Comparison of ENCODE assay signal across 10 cellular contexts in genomic region chr12:64877363-64878004, GRCh38. TPM values are rescaled to one million over a fixed set of nuclear protein-coding genes. Genes with fewer than 3 reads are reported as not detected.
DNase-seq lines count a peak whose midpoint lies in the region; ATAC-seq and TF ChIP-seq lines count a peak whose summit lies in the region.
"Had no signal": no experiment of that assay in that cellular context is flagged by ENCODE, and none has a peak within 500 bp of the region (broad histone marks: within the 10 kb centered on the region; RNA-seq: fewer than 3 reads in every experiment).

No MANE protein-coding gene starts in this region.

- no peak overlapping the region for H3K9ac ChIP-seq in Loucy (ENCODE audit: low read depth, low read length, poor library complexity, severe bottlenecking)

- no peak for TF ChIP-seq POLR2A in ovary (IDR thresholded peaks at IDR 0.05)

- H3K27me3 ChIP-seq in Loucy (ENCODE audit: insufficient read depth, low read length, poor library complexity, severe bottlenecking) (no peaks in the 10 kb centered on the region), ovary (no peaks in the 10 kb centered on the region)

- peak; percentile 87 for ATAC-seq in GM18499 (IDR thresholded peaks at IDR 0.05; ENCODE audit: insufficient read depth, unreplicated experiment)
- ATAC-seq in GM19452 (IDR thresholded peaks at IDR 0.05; ENCODE audit: unreplicated experiment): peak; percentile 67
- peak; percentile 92 for ATAC-seq in HG02885 (IDR thresholded peaks at IDR 0.05; ENCODE audit: poor library complexity, unreplicated experiment)
- ATAC-seq in GM19397 (IDR thresholded peaks at IDR 0.05; ENCODE audit: unreplicated experiment): no peak

- WGBS in ovary, 3 donors: 68 to 82% (median 82%) methylated on average over 3 of the region's 3 CpGs

- no peaks in the 10 kb centered on the region for H3K9me2 ChIP-seq in Loucy (replicated peaks; ENCODE audit: low read depth, low read length)

- intact Hi-C loops in ovary (cut with DNase I): no loop called here

- H3K9me3 ChIP-seq in Loucy (ENCODE audit: insufficient read depth, low read depth, low read length) (no peaks in the 10 kb centered on the region), ovary (no peaks in the 10 kb centered on the region)

- peak overlapping the region; percentile 2 for H3K4me2 ChIP-seq in Loucy (ENCODE audit: low read depth, low read length, poor library complexity, severe bottlenecking)

- H3K4me3 ChIP-seq in Loucy (ENCODE audit: low read length, poor library complexity, severe bottlenecking) (no peak overlapping the region), ovary (no peak overlapping the region)

- H4K20me1 ChIP-seq in Loucy (ENCODE audit: insufficient read depth, low read length, poor library complexity, severe bottlenecking): no peaks in the 10 kb centered on the region

- no peak overlapping the region for H2AFZ ChIP-seq in Loucy (ENCODE audit: low read length)

- no peak for TF ChIP-seq CTCF in Loucy (conservative IDR thresholded peaks at IDR 0.05; ENCODE audit: low read length)
- TF ChIP-seq CTCF in ovary (IDR thresholded peaks at IDR 0.05): no peak

- DNase-seq in DMS53 (lab: John Stamatoyannopoulos, UW) (no peak), ovary (no peak)
- DNase-seq in stimulated activated CD4-positive, alpha-beta T cell treated with anti-CD3 and anti-CD28 coated beads, Interleukin-2, amount 100 ng/mL, for 48 hours: no peak
- DNase-seq: COR-L47, endodermal cell had no signal

- H3K79me2 ChIP-seq in Loucy (ENCODE audit: insufficient read depth, low read length): no peaks in the 10 kb centered on the region

- H3F3A ChIP-seq in Loucy (ENCODE audit: low read depth): no peaks in the 10 kb centered on the region

- no peak overlapping the region for H3K27ac ChIP-seq in ovary

- H3K4me1 ChIP-seq in Loucy (ENCODE audit: insufficient read depth, low read length, poor library complexity, severe bottlenecking) (no peaks in the 10 kb centered on the region), ovary (ENCODE audit: insufficient read depth) (no peaks in the 10 kb centered on the region)

- no peak for TF ChIP-seq EP300 in ovary (IDR thresholded peaks at IDR 0.05)

- H3K36me3 ChIP-seq in Loucy (ENCODE audit: insufficient read depth, low read length) (no peaks in the 10 kb centered on the region), ovary (no peaks in the 10 kb centered on the region)

RNA-seq across cellular contexts. Expression of gene TBC1D30, which starts 53.0 kb away (rescaled TPM):
- total RNA-seq in ovary: 1 to 10 TPM; 1.6 to 5.2 (median 2.7) TPM
- polyA plus RNA-seq in ovary: 1 to 10 TPM; 1.1 to 2.6 TPM
